ENCODE assay signal across 1 cellular context in the genomic region with DNA sequence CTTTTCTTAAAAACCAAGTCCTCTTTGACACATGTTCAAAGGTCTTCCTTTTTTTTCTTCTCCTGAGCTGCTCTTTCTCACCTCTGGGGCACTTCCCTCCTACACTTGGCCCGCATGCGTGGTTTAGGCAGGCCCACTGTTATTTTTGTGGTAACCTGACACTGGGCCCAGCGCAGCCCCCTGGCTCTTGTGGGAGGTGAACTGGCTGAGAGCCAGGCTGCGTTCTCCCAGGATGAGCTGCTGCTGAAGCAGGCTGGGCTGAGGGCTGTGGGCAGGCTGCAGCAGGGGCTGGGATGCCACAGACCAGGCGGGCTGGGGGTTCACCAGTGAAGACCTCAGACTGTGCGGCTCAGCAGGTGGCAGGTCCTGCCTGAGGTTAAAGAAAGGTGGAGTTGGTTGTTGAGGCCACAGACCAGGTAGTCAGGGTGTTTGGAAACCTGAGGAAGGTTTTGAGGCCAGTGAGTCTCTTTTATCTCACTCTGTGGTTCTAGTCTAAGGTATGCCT.
TF ChIP-seq lines count a peak whose summit lies in the region.

No MANE protein-coding gene starts in this region.

TF ChIP-seq in HEK293, 187 proteins besides CTCF, POLR2A, EP300 and RAD21 (continued from another document and continues in another):
- TF ChIP-seq, protein P1, sequence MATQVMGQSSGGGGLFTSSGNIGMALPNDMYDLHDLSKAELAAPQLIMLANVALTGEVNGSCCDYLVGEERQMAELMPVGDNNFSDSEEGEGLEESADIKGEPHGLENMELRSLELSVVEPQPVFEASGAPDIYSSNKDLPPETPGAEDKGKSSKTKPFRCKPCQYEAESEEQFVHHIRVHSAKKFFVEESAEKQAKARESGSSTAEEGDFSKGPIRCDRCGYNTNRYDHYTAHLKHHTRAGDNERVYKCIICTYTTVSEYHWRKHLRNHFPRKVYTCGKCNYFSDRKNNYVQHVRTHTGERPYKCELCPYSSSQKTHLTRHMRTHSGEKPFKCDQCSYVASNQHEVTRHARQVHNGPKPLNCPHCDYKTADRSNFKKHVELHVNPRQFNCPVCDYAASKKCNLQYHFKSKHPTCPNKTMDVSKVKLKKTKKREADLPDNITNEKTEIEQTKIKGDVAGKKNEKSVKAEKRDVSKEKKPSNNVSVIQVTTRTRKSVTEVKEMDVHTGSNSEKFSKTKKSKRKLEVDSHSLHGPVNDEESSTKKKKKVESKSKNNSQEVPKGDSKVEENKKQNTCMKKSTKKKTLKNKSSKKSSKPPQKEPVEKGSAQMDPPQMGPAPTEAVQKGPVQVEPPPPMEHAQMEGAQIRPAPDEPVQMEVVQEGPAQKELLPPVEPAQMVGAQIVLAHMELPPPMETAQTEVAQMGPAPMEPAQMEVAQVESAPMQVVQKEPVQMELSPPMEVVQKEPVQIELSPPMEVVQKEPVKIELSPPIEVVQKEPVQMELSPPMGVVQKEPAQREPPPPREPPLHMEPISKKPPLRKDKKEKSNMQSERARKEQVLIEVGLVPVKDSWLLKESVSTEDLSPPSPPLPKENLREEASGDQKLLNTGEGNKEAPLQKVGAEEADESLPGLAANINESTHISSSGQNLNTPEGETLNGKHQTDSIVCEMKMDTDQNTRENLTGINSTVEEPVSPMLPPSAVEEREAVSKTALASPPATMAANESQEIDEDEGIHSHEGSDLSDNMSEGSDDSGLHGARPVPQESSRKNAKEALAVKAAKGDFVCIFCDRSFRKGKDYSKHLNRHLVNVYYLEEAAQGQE (tag by site-specific recombination; IDR thresholded peaks at IDR 0.05): no peak
- TF ChIP-seq, protein P2, sequence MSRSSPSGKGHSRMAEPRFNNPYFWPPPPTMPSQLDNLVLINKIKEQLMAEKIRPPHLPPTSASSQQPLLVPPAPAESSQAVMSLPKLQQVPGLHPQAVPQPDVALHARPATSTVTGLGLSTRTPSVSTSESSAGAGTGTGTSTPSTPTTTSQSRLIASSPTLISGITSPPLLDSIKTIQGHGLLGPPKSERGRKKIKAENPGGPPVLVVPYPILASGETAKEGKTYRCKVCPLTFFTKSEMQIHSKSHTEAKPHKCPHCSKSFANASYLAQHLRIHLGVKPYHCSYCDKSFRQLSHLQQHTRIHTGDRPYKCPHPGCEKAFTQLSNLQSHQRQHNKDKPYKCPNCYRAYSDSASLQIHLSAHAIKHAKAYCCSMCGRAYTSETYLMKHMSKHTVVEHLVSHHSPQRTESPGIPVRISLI (tag by site-specific recombination; IDR thresholded peaks at IDR 0.05): no peak
- TF ChIP-seq ZNF501 (tag by site-specific recombination; IDR thresholded peaks at IDR 0.05) (no peak), PRDM1 (tag by site-specific recombination; IDR thresholded peaks at IDR 0.05) (no peak), TRIM28 (IDR thresholded peaks at IDR 0.05; ENCODE audit: borderline replicate concordance, low read length) (peak; percentile 73), ZNF560 (tag by site-specific recombination; IDR thresholded peaks at IDR 0.05; ENCODE audit: borderline replicate concordance) (no peak), HOXD13 (CRISPR knock-in tag; IDR thresholded peaks at IDR 0.05; ENCODE audit: borderline replicate concordance) (no peak), ZFP37 (tag by site-specific recombination; IDR thresholded peaks at IDR 0.05) (no peak), SP3 (tag by site-specific recombination; IDR thresholded peaks at IDR 0.05) (no peak), ZNF558 (tag by site-specific recombination; IDR thresholded peaks at IDR 0.05) (no peak), ZNF521 (tag by site-specific recombination; IDR thresholded peaks at IDR 0.05) (no peak), MEIS1 (CRISPR knock-in tag; IDR thresholded peaks at IDR 0.05; ENCODE audit: borderline replicate concordance) (no peak), ZNF433 (tag by site-specific recombination; IDR thresholded peaks at IDR 0.05; ENCODE audit: low read depth) (no peak), GFI1B (tag by site-specific recombination; IDR thresholded peaks at IDR 0.05) (no peak), FEZF1 (tag by site-specific recombination; IDR thresholded peaks at IDR 0.05) (no peak), ZNF391 (tag by site-specific recombination; IDR thresholded peaks at IDR 0.05; ENCODE audit: borderline replicate concordance, low read depth) (no peak), ZNF48 (tag by site-specific recombination; IDR thresholded peaks at IDR 0.05) (no peak), ZNF830 (tag by site-specific recombination; IDR thresholded peaks at IDR 0.05; ENCODE audit: low read depth) (no peak), ZNF174 (tag by site-specific recombination; IDR thresholded peaks at IDR 0.05) (no peak), ZNF768 (tag by site-specific recombination; IDR thresholded peaks at IDR 0.05) (no peak), ZNF423 (tag by site-specific recombination; IDR thresholded peaks at IDR 0.05) (peak; percentile 57; the same call in 1 of the 2 replicates), RBAK (tag by site-specific recombination; IDR thresholded peaks at IDR 0.05) (no peak), ZNF600 (tag by site-specific recombination; IDR thresholded peaks at IDR 0.05) (0 out of 2 replicates have a peak, but pooled peaks have one; percentile 21)
- TF ChIP-seq, protein P3, sequence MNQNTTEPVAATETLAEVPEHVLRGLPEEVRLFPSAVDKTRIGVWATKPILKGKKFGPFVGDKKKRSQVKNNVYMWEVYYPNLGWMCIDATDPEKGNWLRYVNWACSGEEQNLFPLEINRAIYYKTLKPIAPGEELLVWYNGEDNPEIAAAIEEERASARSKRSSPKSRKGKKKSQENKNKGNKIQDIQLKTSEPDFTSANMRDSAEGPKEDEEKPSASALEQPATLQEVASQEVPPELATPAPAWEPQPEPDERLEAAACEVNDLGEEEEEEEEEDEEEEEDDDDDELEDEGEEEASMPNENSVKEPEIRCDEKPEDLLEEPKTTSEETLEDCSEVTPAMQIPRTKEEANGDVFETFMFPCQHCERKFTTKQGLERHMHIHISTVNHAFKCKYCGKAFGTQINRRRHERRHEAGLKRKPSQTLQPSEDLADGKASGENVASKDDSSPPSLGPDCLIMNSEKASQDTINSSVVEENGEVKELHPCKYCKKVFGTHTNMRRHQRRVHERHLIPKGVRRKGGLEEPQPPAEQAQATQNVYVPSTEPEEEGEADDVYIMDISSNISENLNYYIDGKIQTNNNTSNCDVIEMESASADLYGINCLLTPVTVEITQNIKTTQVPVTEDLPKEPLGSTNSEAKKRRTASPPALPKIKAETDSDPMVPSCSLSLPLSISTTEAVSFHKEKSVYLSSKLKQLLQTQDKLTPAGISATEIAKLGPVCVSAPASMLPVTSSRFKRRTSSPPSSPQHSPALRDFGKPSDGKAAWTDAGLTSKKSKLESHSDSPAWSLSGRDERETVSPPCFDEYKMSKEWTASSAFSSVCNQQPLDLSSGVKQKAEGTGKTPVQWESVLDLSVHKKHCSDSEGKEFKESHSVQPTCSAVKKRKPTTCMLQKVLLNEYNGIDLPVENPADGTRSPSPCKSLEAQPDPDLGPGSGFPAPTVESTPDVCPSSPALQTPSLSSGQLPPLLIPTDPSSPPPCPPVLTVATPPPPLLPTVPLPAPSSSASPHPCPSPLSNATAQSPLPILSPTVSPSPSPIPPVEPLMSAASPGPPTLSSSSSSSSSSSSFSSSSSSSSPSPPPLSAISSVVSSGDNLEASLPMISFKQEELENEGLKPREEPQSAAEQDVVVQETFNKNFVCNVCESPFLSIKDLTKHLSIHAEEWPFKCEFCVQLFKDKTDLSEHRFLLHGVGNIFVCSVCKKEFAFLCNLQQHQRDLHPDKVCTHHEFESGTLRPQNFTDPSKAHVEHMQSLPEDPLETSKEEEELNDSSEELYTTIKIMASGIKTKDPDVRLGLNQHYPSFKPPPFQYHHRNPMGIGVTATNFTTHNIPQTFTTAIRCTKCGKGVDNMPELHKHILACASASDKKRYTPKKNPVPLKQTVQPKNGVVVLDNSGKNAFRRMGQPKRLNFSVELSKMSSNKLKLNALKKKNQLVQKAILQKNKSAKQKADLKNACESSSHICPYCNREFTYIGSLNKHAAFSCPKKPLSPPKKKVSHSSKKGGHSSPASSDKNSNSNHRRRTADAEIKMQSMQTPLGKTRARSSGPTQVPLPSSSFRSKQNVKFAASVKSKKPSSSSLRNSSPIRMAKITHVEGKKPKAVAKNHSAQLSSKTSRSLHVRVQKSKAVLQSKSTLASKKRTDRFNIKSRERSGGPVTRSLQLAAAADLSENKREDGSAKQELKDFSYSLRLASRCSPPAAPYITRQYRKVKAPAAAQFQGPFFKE (tag by site-specific recombination; IDR thresholded peaks at IDR 0.05; ENCODE audit: borderline replicate concordance): no peak
- TF ChIP-seq, protein P4, sequence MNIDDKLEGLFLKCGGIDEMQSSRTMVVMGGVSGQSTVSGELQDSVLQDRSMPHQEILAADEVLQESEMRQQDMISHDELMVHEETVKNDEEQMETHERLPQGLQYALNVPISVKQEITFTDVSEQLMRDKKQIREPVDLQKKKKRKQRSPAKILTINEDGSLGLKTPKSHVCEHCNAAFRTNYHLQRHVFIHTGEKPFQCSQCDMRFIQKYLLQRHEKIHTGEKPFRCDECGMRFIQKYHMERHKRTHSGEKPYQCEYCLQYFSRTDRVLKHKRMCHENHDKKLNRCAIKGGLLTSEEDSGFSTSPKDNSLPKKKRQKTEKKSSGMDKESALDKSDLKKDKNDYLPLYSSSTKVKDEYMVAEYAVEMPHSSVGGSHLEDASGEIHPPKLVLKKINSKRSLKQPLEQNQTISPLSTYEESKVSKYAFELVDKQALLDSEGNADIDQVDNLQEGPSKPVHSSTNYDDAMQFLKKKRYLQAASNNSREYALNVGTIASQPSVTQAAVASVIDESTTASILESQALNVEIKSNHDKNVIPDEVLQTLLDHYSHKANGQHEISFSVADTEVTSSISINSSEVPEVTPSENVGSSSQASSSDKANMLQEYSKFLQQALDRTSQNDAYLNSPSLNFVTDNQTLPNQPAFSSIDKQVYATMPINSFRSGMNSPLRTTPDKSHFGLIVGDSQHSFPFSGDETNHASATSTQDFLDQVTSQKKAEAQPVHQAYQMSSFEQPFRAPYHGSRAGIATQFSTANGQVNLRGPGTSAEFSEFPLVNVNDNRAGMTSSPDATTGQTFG (tag by site-specific recombination; IDR thresholded peaks at IDR 0.05; ENCODE audit: borderline replicate concordance): no peak
- TF ChIP-seq, protein P5, sequence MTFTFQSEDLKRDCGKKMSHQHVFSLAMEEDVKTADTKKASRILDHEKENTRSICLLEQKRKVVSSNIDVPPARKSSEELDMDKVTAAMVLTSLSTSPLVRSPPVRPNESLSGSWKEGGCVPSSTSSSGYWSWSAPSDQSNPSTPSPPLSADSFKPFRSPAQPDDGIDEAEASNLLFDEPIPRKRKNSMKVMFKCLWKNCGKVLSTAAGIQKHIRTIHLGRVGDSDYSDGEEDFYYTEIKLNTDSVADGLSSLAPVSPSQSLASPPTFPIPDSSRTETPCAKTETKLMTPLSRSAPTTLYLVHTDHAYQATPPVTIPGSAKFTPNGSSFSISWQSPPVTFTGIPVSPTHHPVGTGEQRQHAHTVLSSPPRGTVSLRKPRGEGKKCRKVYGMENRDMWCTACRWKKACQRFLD (tag by site-specific recombination; IDR thresholded peaks at IDR 0.05): no peak
- TF ChIP-seq, protein P6, sequence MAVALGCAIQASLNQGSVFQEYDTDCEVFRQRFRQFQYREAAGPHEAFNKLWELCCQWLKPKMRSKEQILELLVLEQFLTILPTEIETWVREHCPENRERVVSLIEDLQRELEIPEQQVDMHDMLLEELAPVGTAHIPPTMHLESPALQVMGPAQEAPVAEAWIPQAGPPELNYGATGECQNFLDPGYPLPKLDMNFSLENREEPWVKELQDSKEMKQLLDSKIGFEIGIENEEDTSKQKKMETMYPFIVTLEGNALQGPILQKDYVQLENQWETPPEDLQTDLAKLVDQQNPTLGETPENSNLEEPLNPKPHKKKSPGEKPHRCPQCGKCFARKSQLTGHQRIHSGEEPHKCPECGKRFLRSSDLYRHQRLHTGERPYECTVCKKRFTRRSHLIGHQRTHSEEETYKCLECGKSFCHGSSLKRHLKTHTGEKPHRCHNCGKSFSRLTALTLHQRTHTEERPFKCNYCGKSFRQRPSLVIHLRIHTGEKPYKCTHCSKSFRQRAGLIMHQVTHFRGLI (tag by site-specific recombination; IDR thresholded peaks at IDR 0.05): 0 out of 2 replicates have a peak, but pooled peaks have one; percentile 31
- TF ChIP-seq, protein P7, sequence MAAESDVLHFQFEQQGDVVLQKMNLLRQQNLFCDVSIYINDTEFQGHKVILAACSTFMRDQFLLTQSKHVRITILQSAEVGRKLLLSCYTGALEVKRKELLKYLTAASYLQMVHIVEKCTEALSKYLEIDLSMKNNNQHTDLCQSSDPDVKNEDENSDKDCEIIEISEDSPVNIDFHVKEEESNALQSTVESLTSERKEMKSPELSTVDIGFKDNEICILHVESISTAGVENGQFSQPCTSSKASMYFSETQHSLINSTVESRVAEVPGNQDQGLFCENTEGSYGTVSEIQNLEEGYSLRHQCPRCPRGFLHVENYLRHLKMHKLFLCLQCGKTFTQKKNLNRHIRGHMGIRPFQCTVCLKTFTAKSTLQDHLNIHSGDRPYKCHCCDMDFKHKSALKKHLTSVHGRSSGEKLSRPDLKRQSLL (tag by site-specific recombination; IDR thresholded peaks at IDR 0.05): no peak
- TF ChIP-seq, protein P8, sequence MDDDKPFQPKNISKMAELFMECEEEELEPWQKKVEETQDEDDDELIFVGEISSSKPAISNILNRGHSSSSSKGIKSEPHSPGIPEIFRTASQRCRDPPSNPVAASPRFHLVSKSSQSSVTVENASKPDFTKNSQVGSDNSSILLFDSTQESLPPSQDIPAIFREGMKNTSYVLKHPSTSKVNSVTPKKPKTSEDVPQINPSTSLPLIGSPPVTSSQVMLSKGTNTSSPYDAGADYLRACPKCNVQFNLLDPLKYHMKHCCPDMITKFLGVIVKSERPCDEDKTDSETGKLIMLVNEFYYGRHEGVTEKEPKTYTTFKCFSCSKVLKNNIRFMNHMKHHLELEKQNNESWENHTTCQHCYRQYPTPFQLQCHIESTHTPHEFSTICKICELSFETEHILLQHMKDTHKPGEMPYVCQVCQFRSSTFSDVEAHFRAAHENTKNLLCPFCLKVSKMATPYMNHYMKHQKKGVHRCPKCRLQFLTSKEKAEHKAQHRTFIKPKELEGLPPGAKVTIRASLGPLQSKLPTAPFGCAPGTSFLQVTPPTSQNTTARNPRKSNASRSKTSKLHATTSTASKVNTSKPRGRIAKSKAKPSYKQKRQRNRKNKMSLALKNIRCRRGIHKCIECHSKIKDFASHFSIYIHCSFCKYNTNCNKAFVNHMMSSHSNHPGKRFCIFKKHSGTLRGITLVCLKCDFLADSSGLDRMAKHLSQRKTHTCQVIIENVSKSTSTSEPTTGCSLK (tag by site-specific recombination; IDR thresholded peaks at IDR 0.05): no peak
- TF ChIP-seq, protein P9, sequence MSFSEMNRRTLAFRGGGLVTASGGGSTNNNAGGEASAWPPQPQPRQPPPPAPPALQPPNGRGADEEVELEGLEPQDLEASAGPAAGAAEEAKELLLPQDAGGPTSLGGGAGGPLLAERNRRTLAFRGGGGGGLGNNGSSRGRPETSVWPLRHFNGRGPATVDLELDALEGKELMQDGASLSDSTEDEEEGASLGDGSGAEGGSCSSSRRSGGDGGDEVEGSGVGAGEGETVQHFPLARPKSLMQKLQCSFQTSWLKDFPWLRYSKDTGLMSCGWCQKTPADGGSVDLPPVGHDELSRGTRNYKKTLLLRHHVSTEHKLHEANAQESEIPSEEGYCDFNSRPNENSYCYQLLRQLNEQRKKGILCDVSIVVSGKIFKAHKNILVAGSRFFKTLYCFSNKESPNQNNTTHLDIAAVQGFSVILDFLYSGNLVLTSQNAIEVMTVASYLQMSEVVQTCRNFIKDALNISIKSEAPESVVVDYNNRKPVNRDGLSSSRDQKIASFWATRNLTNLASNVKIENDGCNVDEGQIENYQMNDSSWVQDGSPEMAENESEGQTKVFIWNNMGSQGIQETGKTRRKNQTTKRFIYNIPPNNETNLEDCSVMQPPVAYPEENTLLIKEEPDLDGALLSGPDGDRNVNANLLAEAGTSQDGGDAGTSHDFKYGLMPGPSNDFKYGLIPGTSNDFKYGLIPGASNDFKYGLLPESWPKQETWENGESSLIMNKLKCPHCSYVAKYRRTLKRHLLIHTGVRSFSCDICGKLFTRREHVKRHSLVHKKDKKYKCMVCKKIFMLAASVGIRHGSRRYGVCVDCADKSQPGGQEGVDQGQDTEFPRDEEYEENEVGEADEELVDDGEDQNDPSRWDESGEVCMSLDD (tag by site-specific recombination; IDR thresholded peaks at IDR 0.05): no peak
